In genomic region chr7:22496296-22496888, GRCh38 we compare ENCODE assay signal across 8 cellular contexts. TPM values are rescaled to one million over a fixed set of nuclear protein-coding genes. Genes with fewer than 3 reads are reported as not detected.
DNase-seq lines count a peak whose midpoint lies in the region; FAIRE-seq and TF ChIP-seq lines count a peak whose summit lies in the region.
"Not testable (repeated sequence)": the region's sequence is repeated elsewhere in the genome, so short reads cannot be mapped to it uniquely, and the experiment has no call there.
"Had no signal": no experiment of that assay in that cellular context is flagged by ENCODE, and none has a peak within 500 bp of the region (broad histone marks: within the 10 kb centered on the region; RNA-seq: fewer than 3 reads in every experiment).

No MANE protein-coding gene starts in this region.

- H3K27me3 ChIP-seq in astrocyte (ENCODE audit: insufficient read depth, low read length); endothelial cell of umbilical vein (ENCODE audit: control insufficient read depth in 2 of 2, insufficient read depth in 2 of 2, low read length in 2 of 2): not testable (repeated sequence)

- not testable (repeated sequence) for H2AFZ ChIP-seq in astrocyte (ENCODE audit: low read depth, low read length); endothelial cell of umbilical vein (ENCODE audit: low read depth, low read length)

- H3K4me3 Mint-ChIP-seq in HFFc6, result peak overlapping the region; percentile 43
- H3K4me3 Mint-ChIP-seq in astrocyte (ENCODE audit: unreplicated experiment), result not testable (repeated sequence)

- H3K9ac ChIP-seq in astrocyte (ENCODE audit: low read length), result not testable (repeated sequence)
- H3K9ac ChIP-seq in endothelial cell of umbilical vein (replicated peaks; ENCODE audit: extremely low read depth, insufficient read depth, low read length), result peak overlapping the region; percentile 42

- TF ChIP-seq CTCF in HFFc6 (IDR thresholded peaks at IDR 0.05); astrocyte (IDR thresholded peaks at IDR 0.05; ENCODE audit: insufficient read depth, low read depth, low read length); endothelial cell of umbilical vein (IDR thresholded peaks at IDR 0.05; ENCODE audit: extremely low read depth in 1 of 2, insufficient read depth in 1 of 2, low read depth in 1 of 2, low read length in 2 of 2); fibroblast of mammary gland (conservative IDR thresholded peaks at IDR 0.05; ENCODE audit: control insufficient read depth, insufficient read depth, low read depth, low read length): not testable (repeated sequence)

- H3K4me1 Mint-ChIP-seq in HFFc6 (ENCODE audit: low read depth), result peaks cover 56% of the 10 kb centered on the region
- H3K4me1 Mint-ChIP-seq in astrocyte (ENCODE audit: low read depth, unreplicated experiment), result not testable (repeated sequence)

- H3K27ac ChIP-seq in astrocyte (ENCODE audit: low read depth, low read length), result not testable (repeated sequence)
- H3K27ac ChIP-seq in endothelial cell of umbilical vein (ENCODE audit: insufficient read depth, low read depth, low read length), result peak overlapping the region; percentile 90

- H3K79me2 ChIP-seq in astrocyte (ENCODE audit: insufficient read depth, low read length), result not testable (repeated sequence)
- peaks cover 31% of the 10 kb centered on the region for H3K79me2 ChIP-seq in endothelial cell of umbilical vein (ENCODE audit: control insufficient read depth, insufficient read depth, low read length)

- H4K20me1 ChIP-seq in astrocyte (ENCODE audit: insufficient read depth, low read length); endothelial cell of umbilical vein (replicated peaks; ENCODE audit: control insufficient read depth, extremely low read depth, insufficient read depth, low read length): not testable (repeated sequence)

- CTCF ChIA-PET in endothelial cell of umbilical vein (lab: Charles Lee), result interaction anchor here (0.9 to 1.1 kb wide), 3 partner anchors 200 to 386 kb away, joined by 3 to 11 read pairs (median 4); no protein-coding TSS in a partner anchor

- BruUV-seq in endothelial cell of umbilical vein (replicated peaks; lab: Mats Ljungman, UMichigan), result not testable (repeated sequence)

- peak; percentile 21 for FAIRE-seq in G401.6 (lab: Jason Lieb, UNC)
- FAIRE-seq in astrocyte (lab: Jason Lieb, UNC), result peak; percentile 78
- FAIRE-seq in endothelial cell of umbilical vein (lab: Jason Lieb, UNC), result not testable (repeated sequence)

- dilution Hi-C loops in endothelial cell of umbilical vein (cut with MboI; ENCODE audit: extremely low pct_ligation_motif_present, low sequenced_read_pairs), result not testable (repeated sequence)

- not testable (repeated sequence) for H3K36me3 ChIP-seq in astrocyte (ENCODE audit: insufficient read depth, low read length); endothelial cell of umbilical vein (ENCODE audit: control insufficient read depth in 2 of 2, extremely low read depth in 1 of 2, insufficient read depth in 2 of 2, low read length in 2 of 2)

- H3K9me1 ChIP-seq in endothelial cell of umbilical vein (replicated peaks; ENCODE audit: control insufficient read depth, extremely low read depth, insufficient read depth, low read length), result not testable (repeated sequence)

- DNase-seq in HFFc6 (peak; percentile 54), RPMI7951 (ENCODE audit: low read depth) (peak; percentile 37), endothelial cell of umbilical vein (ENCODE audit: low read depth, low spot score) (peak; percentile 66), fibroblast of mammary gland (ENCODE audit: low read depth) (peak; percentile 42), lung microvascular endothelial cell (ENCODE audit: low read depth in 2 of 2) (peak; percentile 27 to 50)
- not testable (repeated sequence) for DNase-seq in astrocyte (ENCODE audit: low read depth)

- H3K4me2 ChIP-seq in astrocyte (ENCODE audit: low read length) (peak overlapping the region; percentile 28), endothelial cell of umbilical vein (ENCODE audit: insufficient read depth, low read length) (peak overlapping the region; percentile 81)

- H3K27ac Mint-ChIP-seq in HFFc6, result peak overlapping the region; percentile 95
- H3K27ac Mint-ChIP-seq in astrocyte (ENCODE audit: unreplicated experiment), result not testable (repeated sequence)

- intact Hi-C loops in endothelial cell of umbilical vein (cut with micrococcal nuclease), result not testable (repeated sequence)

- H3K27me3 Mint-ChIP-seq in HFFc6 (ENCODE audit: insufficient read depth); astrocyte (ENCODE audit: low read depth, unreplicated experiment): not testable (repeated sequence)

- H3K36me3 Mint-ChIP-seq in HFFc6 (ENCODE audit: low read depth), result peaks cover 23% of the 10 kb centered on the region; the same call in 1 of the 2 replicates
- not testable (repeated sequence) for H3K36me3 Mint-ChIP-seq in astrocyte (ENCODE audit: low read depth, unreplicated experiment)

- not testable (repeated sequence) for H3K9me3 Mint-ChIP-seq in HFFc6; astrocyte (ENCODE audit: unreplicated experiment)

- H3K4me3 ChIP-seq in astrocyte (ENCODE audit: insufficient read depth, low read depth, low read length); endothelial cell of umbilical vein (replicated peaks in 1 of 3; ENCODE audit: insufficient read depth in 1 of 3, low read depth in 1 of 3, low read length in 3 of 3); fibroblast of mammary gland (ENCODE audit: control insufficient read depth, low read depth, low read length): not testable (repeated sequence)

- POLR2A ChIA-PET in endothelial cell of umbilical vein (lab: Charles Lee), result not testable (repeated sequence)

- not testable (repeated sequence) for TF ChIP-seq POLR2A in endothelial cell of umbilical vein (IDR thresholded peaks at IDR 0.05; ENCODE audit: low read depth, low read length)

- H3K4me1 ChIP-seq in astrocyte (ENCODE audit: insufficient read depth, low read length), result not testable (repeated sequence)
- peaks cover 39% of the 10 kb centered on the region for H3K4me1 ChIP-seq in endothelial cell of umbilical vein (ENCODE audit: control insufficient read depth, extremely low read depth, insufficient read depth, low read length)

- H3K9me3 ChIP-seq in astrocyte (ENCODE audit: insufficient read depth, low read depth, low read length); endothelial cell of umbilical vein (replicated peaks; ENCODE audit: control insufficient read depth, insufficient read depth, low read length): not testable (repeated sequence)

TF ChIP-seq in endothelial cell of umbilical vein, 7 proteins besides CTCF, POLR2A, EP300 and RAD21:
- TF ChIP-seq FOS (IDR thresholded peaks at IDR 0.05; ENCODE audit: borderline replicate concordance, insufficient read depth, low read length), result peak; percentile 56
- TF ChIP-seq POLR2AphosphoS5 (IDR thresholded peaks at IDR 0.05; ENCODE audit: insufficient read depth, low read depth, low read length), result peak; percentile 10

RNA-seq across cellular contexts. Expression of gene STEAP1B, which starts 3.6 kb away (rescaled TPM):
- total RNA-seq in HFFc6 (2021; fragmentation: NEBNext Ultra II Directional; extraction: Animal tissue kit (Norgen Biotek cat#: 25700)), result 100 to 1,000 TPM in 1 of 6 experiments, 10 to 100 TPM in 5; 36.6 to 101 (median 92.6) TPM
- 78.6 and 89.9 TPM in 2 replicates for total RNA-seq in RPMI7951 (2014; rRNA removed; shearing (Covaris generic))
- total RNA-seq in astrocyte (1.1 and 1.3 TPM in 2 replicates), endothelial cell of umbilical vein (46.1 and 55.4 TPM in 2 replicates), lung microvascular endothelial cell (2.2 and 8.1 TPM in 2 replicates)
- polyA plus RNA-seq in endothelial cell of umbilical vein, result 25.2 and 32.2 TPM in 2 replicates
- 36.1 and 46.3 TPM in 2 replicates for polyA plus RNA-seq in endothelial cell of umbilical vein (2011; cell fraction: cytosol; rRNA removed)
- 30.9 and 37.8 TPM in 2 replicates for polyA plus RNA-seq in endothelial cell of umbilical vein (2011; cell fraction: nucleus; rRNA removed)
- 41.2 and 88.7 TPM in 2 replicates for polyA plus RNA-seq in endothelial cell of umbilical vein (2012)
- 35.1 and 37.3 TPM in 2 replicates for polyA minus RNA-seq in endothelial cell of umbilical vein
- polyA minus RNA-seq in endothelial cell of umbilical vein (2011; cell fraction: cytosol; rRNA and poly(A)+ RNA removed), result not detected
- 37.3 and 66.7 TPM in 2 replicates for polyA minus RNA-seq in endothelial cell of umbilical vein (2011; cell fraction: nucleus; rRNA and poly(A)+ RNA removed)
- polyA plus RNA-seq: CD8-positive, alpha-beta memory T cell had no signal
